Comparison of ENCODE assay signal across 17 cellular contexts in the genomic region with DNA sequence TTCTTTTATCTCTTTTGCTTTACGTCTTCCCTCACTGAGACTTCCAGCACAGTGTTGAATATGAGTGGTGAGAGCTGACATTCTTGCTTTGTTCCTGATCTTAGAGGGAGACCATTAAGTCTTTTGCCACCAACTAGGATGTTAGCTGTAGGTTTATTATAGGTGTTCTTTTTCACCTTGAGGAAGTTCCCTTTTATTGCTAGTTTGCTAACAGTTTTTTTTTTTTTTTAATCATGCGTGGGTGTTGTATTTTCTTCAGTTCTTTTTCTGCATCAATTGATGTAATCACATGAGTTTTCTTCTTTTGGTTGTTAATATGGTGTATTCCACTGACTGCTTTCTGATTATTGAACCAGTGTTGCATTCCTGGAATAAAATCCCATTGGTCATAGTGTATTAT. TPM values are rescaled to one million over a fixed set of nuclear protein-coding genes. Genes with fewer than 3 reads are reported as not detected.
A peak's percentile ranks its signal among the peaks of the same experiment; 100 is the strongest.
DNase-seq lines count a peak whose midpoint lies in the region; ATAC-seq, FAIRE-seq and TF ChIP-seq lines count a peak whose summit lies in the region.
"Had no signal": no experiment of that assay in that cellular context is flagged by ENCODE, and none has a peak within 500 bp of the region (broad histone marks: within the 10 kb centered on the region; RNA-seq: fewer than 3 reads in every experiment).

No MANE protein-coding gene starts in this region.

- DNase-seq in activated T-cell treated with anti-CD3 and anti-CD28 coated beads, Interleukin-2, amount 50 U/mL, for 72 hours: no peak
- no peak for DNase-seq in activated T-cell treated with anti-CD3 and anti-CD28 coated beads for 4 hours
- DNase-seq in GM12891 (ENCODE audit: insufficient read length, low spot score): no peak
- no peak for DNase-seq in central memory CD8-positive, alpha-beta T cell (ENCODE audit: low spot score in 2 of 2)
- no peak for DNase-seq in stimulated activated naive B cell treated with anti-CD40 and anti-IgM and Interleukin-4, amounts not matched to agents 10 μg/mL and 1 μg/mL and 100 μg/mL, for 72 hours
- DNase-seq in COLO668 (lab: John Stamatoyannopoulos, UW; ENCODE audit: unreplicated experiment): no peak
- DNase-seq: DMS 273 treated with DMSO at 0.1 percent for 48 hours, Karpas-422, MM.1S, NCI-H1105 treated with DMSO at 0.1 percent for 48 hours, NCI-H187, NCI-H446 treated with DMSO at 0.1 percent for 48 hours, NCI-H748 treated with DMSO at 0.1 percent for 48 hours, PC-9 had no signal

- FAIRE-seq in GM12891 (lab: Jason Lieb, UNC): peak; percentile 65
- FAIRE-seq: H54 had no signal

- H3K4me3 Mint-ChIP-seq in activated T-cell treated with anti-CD3 and anti-CD28 coated beads, Interleukin-2, amount 50 U/mL, for 72 hours: no peak overlapping the region
- no peak overlapping the region for H3K4me3 Mint-ChIP-seq in central memory CD8-positive, alpha-beta T cell
- peak overlapping the region in 1 of 2 donors; percentile 22 for H3K4me3 Mint-ChIP-seq in stimulated activated naive B cell treated with anti-CD40 and anti-IgM and Interleukin-4, amounts not matched to agents 10 μg/mL and 1 μg/mL and 100 μg/mL, for 72 hours

- peaks cover 28% of the 10 kb centered on the region for H3K4me1 Mint-ChIP-seq in activated T-cell treated with anti-CD3 and anti-CD28 coated beads, Interleukin-2, amount 50 U/mL, for 72 hours (ENCODE audit: low read depth)
- peaks cover 33% of the 10 kb centered on the region for H3K4me1 Mint-ChIP-seq in central memory CD8-positive, alpha-beta T cell
- peaks cover 25 to 32% of the 10 kb centered on the region in 2 donors for H3K4me1 Mint-ChIP-seq in stimulated activated naive B cell treated with anti-CD40 and anti-IgM and Interleukin-4, amounts not matched to agents 10 μg/mL and 1 μg/mL and 100 μg/mL, for 72 hours

- peaks cover 7% of the 10 kb centered on the region in 2 donors for H3K9me3 Mint-ChIP-seq in activated T-cell treated with anti-CD3 and anti-CD28 coated beads, Interleukin-2, amount 50 U/mL, for 72 hours
- no peaks in the 10 kb centered on the region for H3K9me3 Mint-ChIP-seq in central memory CD8-positive, alpha-beta T cell
- peaks cover 11 to 13% of the 10 kb centered on the region in 2 donors for H3K9me3 Mint-ChIP-seq in stimulated activated naive B cell treated with anti-CD40 and anti-IgM and Interleukin-4, amounts not matched to agents 10 μg/mL and 1 μg/mL and 100 μg/mL, for 72 hours

- no peak for ATAC-seq in activated T-cell treated with anti-CD3 and anti-CD28 coated beads, Interleukin-2, amount 50 U/mL, for 72 hours (replicated peaks in 1 of 2)
- ATAC-seq in central memory CD8-positive, alpha-beta T cell (replicated peaks; ENCODE audit: extremely low read depth, poor library complexity, severe bottlenecking): no peak
- peak; percentile 25 to 38 for ATAC-seq in stimulated activated naive B cell treated with anti-CD40 and anti-IgM and Interleukin-4, amounts not matched to agents 10 μg/mL and 1 μg/mL and 100 μg/mL, for 72 hours (replicated peaks)
- no peak for ATAC-seq in HG02610 (IDR thresholded peaks at IDR 0.05; ENCODE audit: unreplicated experiment)

- no peaks in the 10 kb centered on the region for H3K27me3 Mint-ChIP-seq in activated T-cell treated with anti-CD3 and anti-CD28 coated beads, Interleukin-2, amount 50 U/mL, for 72 hours (ENCODE audit: low read depth)
- H3K27me3 Mint-ChIP-seq in central memory CD8-positive, alpha-beta T cell: no peaks in the 10 kb centered on the region
- no peaks in the 10 kb centered on the region for H3K27me3 Mint-ChIP-seq in stimulated activated naive B cell treated with anti-CD40 and anti-IgM and Interleukin-4, amounts not matched to agents 10 μg/mL and 1 μg/mL and 100 μg/mL, for 72 hours

- peak overlapping the region; percentile 13 for H3K27ac Mint-ChIP-seq in activated T-cell treated with anti-CD3 and anti-CD28 coated beads, Interleukin-2, amount 50 U/mL, for 72 hours
- peak overlapping the region; percentile 1 for H3K27ac Mint-ChIP-seq in central memory CD8-positive, alpha-beta T cell (ENCODE audit: low read depth)
- peak overlapping the region; percentile 60 for H3K27ac Mint-ChIP-seq in stimulated activated naive B cell treated with anti-CD40 and anti-IgM and Interleukin-4, amounts not matched to agents 10 μg/mL and 1 μg/mL and 100 μg/mL, for 72 hours

- TF ChIP-seq POLR2A in GM12891 (IDR thresholded peaks at IDR 0.05; ENCODE audit: low read depth, low read length): no peak

- peaks cover 23 to 62% of the 10 kb centered on the region in 2 donors for H3K36me3 Mint-ChIP-seq in activated T-cell treated with anti-CD3 and anti-CD28 coated beads, Interleukin-2, amount 50 U/mL, for 72 hours (ENCODE audit: insufficient read depth in 2 of 2)
- H3K36me3 Mint-ChIP-seq in central memory CD8-positive, alpha-beta T cell (ENCODE audit: insufficient read depth): peaks cover 29% of the 10 kb centered on the region
- peaks cover 64 to 83% of the 10 kb centered on the region in 2 donors for H3K36me3 Mint-ChIP-seq in stimulated activated naive B cell treated with anti-CD40 and anti-IgM and Interleukin-4, amounts not matched to agents 10 μg/mL and 1 μg/mL and 100 μg/mL, for 72 hours

TF ChIP-seq in GM12891, 5 proteins besides CTCF, POLR2A, EP300 and RAD21:
- TF ChIP-seq POU2F2 (IDR thresholded peaks at IDR 0.05; ENCODE audit: low read depth, low read length) (no peak), TAF1 (IDR thresholded peaks at IDR 0.05; ENCODE audit: low read depth, low read length) (no peak), PAX5 (IDR thresholded peaks at IDR 0.05; ENCODE audit: insufficient read depth, low read length, severe bottlenecking) (no peak), SPI1 (IDR thresholded peaks at IDR 0.05; ENCODE audit: low read depth, low read length) (no peak), POLR2AphosphoS5 (IDR thresholded peaks at IDR 0.05; ENCODE audit: low read depth, low read length) (no peak)

RNA-seq across cellular contexts. Expression of a gene that starts 21.1 kb away (rescaled TPM):
- 100 to 1,000 TPM; 112 TPM for total RNA-seq in activated T-cell treated with anti-CD3 and anti-CD28 coated beads, Interleukin-2, amount 50 U/mL, for 72 hours
- polyA plus RNA-seq in GM12891 (2012; ENCODE audit: low read depth, missing spikeins): 49.4 TPM

RNA-seq across cellular contexts. Expression of a gene that starts 33.6 kb away (rescaled TPM):
- 10 to 100 TPM; 47.0 to 49.5 TPM for total RNA-seq in activated T-cell treated with anti-CD3 and anti-CD28 coated beads, Interleukin-2, amount 50 U/mL, for 72 hours
- polyA plus RNA-seq in GM12891 (2012; ENCODE audit: low read depth, missing spikeins): 51.4 TPM

RNA-seq across cellular contexts. Expression of a gene that starts 45.5 kb away (rescaled TPM):
- total RNA-seq in activated T-cell treated with anti-CD3 and anti-CD28 coated beads, Interleukin-2, amount 50 U/mL, for 72 hours: not detected
- not detected for polyA plus RNA-seq in GM12891 (2012; ENCODE audit: low read depth, missing spikeins)
- total RNA-seq: Daoy, PC-9 had no signal

Comparison
In these comparisons a context has a peak if more than half of its experiments do, and no peak if none do; other contexts are left out.
1. ATAC-seq: peak in stimulated activated naive B cell treated with anti-CD40 and anti-IgM and Interleukin-4, amounts not matched to agents 10 μg/mL and 1 μg/mL and 100 μg/mL, for 72 hours (2 of 2); none in activated T-cell treated with anti-CD3 and anti-CD28 coated beads, Interleukin-2, amount 50 U/mL, for 72 hours (0 of 2), central memory CD8-positive, alpha-beta T cell (single experiment) and HG02610 (single experiment).
2. H3K27ac Mint-ChIP-seq: peak in every context shown above with its lines; median percentile 60 in stimulated activated naive B cell treated with anti-CD40 and anti-IgM and Interleukin-4, amounts not matched to agents 10 μg/mL and 1 μg/mL and 100 μg/mL, for 72 hours; 13 in activated T-cell treated with anti-CD3 and anti-CD28 coated beads, Interleukin-2, amount 50 U/mL, for 72 hours; 1 in central memory CD8-positive, alpha-beta T cell.